ENCODE assay signal across 8 cellular contexts in genomic region chr3:192409203-192409837, GRCh38.
DNase-seq lines count a peak whose midpoint lies in the region; ATAC-seq and TF ChIP-seq lines count a peak whose summit lies in the region.

No MANE protein-coding gene starts in this region.

- POLR2A ChIA-PET in A673 (lab: Charles Lee; ENCODE audit: low non-redundant PET) = no interaction called here

- intact Hi-C loops in A673 (cut with micrococcal nuclease; ENCODE audit: unreplicated experiment) = no loop called here

- H3K4me3 Mint-ChIP-seq in neural crest cell = peak overlapping the region; percentile 89

- H3K27me3 ChIP-seq in A673 (replicated peaks; ENCODE audit: insufficient read depth, low read depth, low read length, poor library complexity) = peaks cover 44% of the 10 kb centered on the region
- peaks cover 0 to 19% of the 10 kb centered on the region in 2 donors for H3K27me3 ChIP-seq in esophagus (ENCODE audit: control insufficient read depth in 1 of 2, insufficient read depth in 2 of 2, low read length in 2 of 2)
- H3K27me3 ChIP-seq in effector memory CD4-positive, alpha-beta T cell (replicated peaks; ENCODE audit: control insufficient read depth, insufficient read depth, low read length, poor library complexity, severe bottlenecking) = no peaks in the 10 kb centered on the region

- H3K9me3 ChIP-seq in A673 (ENCODE audit: low read depth, low read length, poor library complexity, severe bottlenecking) (no peaks in the 10 kb centered on the region), esophagus (ENCODE audit: control insufficient read depth in 2 of 2, insufficient read depth in 1 of 2, low read depth in 1 of 2, low read length in 1 of 2) (no peaks in the 10 kb centered on the region)
- no peaks in the 10 kb centered on the region for H3K9me3 ChIP-seq in effector memory CD4-positive, alpha-beta T cell (ENCODE audit: control insufficient read depth, low read length)

- H3K4me1 ChIP-seq in A673 (ENCODE audit: insufficient read depth, low read length, poor library complexity, severe bottlenecking) (no peaks in the 10 kb centered on the region), esophagus (ENCODE audit: control insufficient read depth in 2 of 2, insufficient read depth in 2 of 2, low read length in 1 of 2) (peaks cover 5% of the 10 kb centered on the region in 2 donors)
- H3K4me1 ChIP-seq in effector memory CD4-positive, alpha-beta T cell (ENCODE audit: control insufficient read depth, insufficient read depth, low read length, poor library complexity, severe bottlenecking) = no peaks in the 10 kb centered on the region

- peak; percentile 52 for ATAC-seq in GM19395 (IDR thresholded peaks at IDR 0.05; ENCODE audit: unreplicated experiment)

- H3K36me3 ChIP-seq in A673 (ENCODE audit: insufficient read depth, low read length, poor library complexity, severe bottlenecking) = no peaks in the 10 kb centered on the region
- H3K36me3 ChIP-seq in esophagus (ENCODE audit: control insufficient read depth in 2 of 2, insufficient read depth in 2 of 2, low read length in 1 of 2) = no peaks in the 10 kb centered on the region
- no peaks in the 10 kb centered on the region for H3K36me3 ChIP-seq in effector memory CD4-positive, alpha-beta T cell (ENCODE audit: control insufficient read depth, insufficient read depth, low read length)

- H3K4me3 ChIP-seq in A673 (ENCODE audit: low read depth, low read length, poor library complexity, severe bottlenecking) (peak overlapping the region; percentile 70), esophagus (ENCODE audit: low read depth in 1 of 2, low read length in 2 of 2) (peak overlapping the region; percentile 44 to 56)
- H3K4me3 ChIP-seq in effector memory CD4-positive, alpha-beta T cell (ENCODE audit: insufficient read depth, low read depth, low read length, poor library complexity, severe bottlenecking) = no peak overlapping the region

- no TSS peak for BruUV-seq in A673 (replicated peaks; lab: Mats Ljungman, UMichigan)

- H3K27ac ChIP-seq in A673 (ENCODE audit: low read depth, low read length, poor library complexity, severe bottlenecking) = peak overlapping the region; percentile 63
- no peak overlapping the region for H3K27ac ChIP-seq in esophagus (ENCODE audit: low read depth in 2 of 2, low read length in 1 of 2)
- H3K27ac ChIP-seq in effector memory CD4-positive, alpha-beta T cell (ENCODE audit: insufficient read depth, low read length, poor library complexity, severe bottlenecking) = no peak overlapping the region

- CTCF ChIA-PET in A673 (lab: Charles Lee) = interaction anchor here (0.8 kb wide), 1 partner anchor 13 kb away, joined by 4 read pairs; no protein-coding TSS in a partner anchor

- no peaks in the 10 kb centered on the region for H3K9me3 Mint-ChIP-seq in neural crest cell

- 1 to 2% methylated on average over 45 to 60 of the region's 60 CpGs for WGBS in esophagus, 2 donors

- TF ChIP-seq CTCF in A673 (conservative IDR thresholded peaks at IDR 0.05; ENCODE audit: low read depth, low read length) = no peak
- no peak for TF ChIP-seq CTCF in neural crest cell (conservative IDR thresholded peaks at IDR 0.05)

- H3K27ac Mint-ChIP-seq in neural crest cell (ENCODE audit: unreplicated experiment) = no peak overlapping the region

- DNase-seq in A673 (ENCODE audit: low spot score) (no peak), NCI-H2171 (lab: John Stamatoyannopoulos, UW) (peak; percentile 11), neural crest cell (ENCODE audit: low read depth, low spot score) (peak; percentile 55), NCI-H1048 (lab: John Stamatoyannopoulos, UW) (no peak), ureter (ENCODE audit: low spot score) (no peak)
- no peak for DNase-seq in effector memory CD4-positive, alpha-beta T cell

- no peaks in the 10 kb centered on the region for H3K36me3 Mint-ChIP-seq in neural crest cell (ENCODE audit: low read depth)

- H3K4me1 Mint-ChIP-seq in neural crest cell = peaks cover 13% of the 10 kb centered on the region

- H3K27me3 Mint-ChIP-seq in neural crest cell (ENCODE audit: low read depth) = peaks cover 76% of the 10 kb centered on the region

Comparison
In these comparisons a context has a peak if more than half of its experiments do, and no peak if none do; other contexts are left out.
1. DNase-seq: peak in NCI-H2171 (single experiment) and neural crest cell (single experiment); none in A673 (single experiment), effector memory CD4-positive, alpha-beta T cell (0 of 3), NCI-H1048 (single experiment) and ureter (single experiment).